Comparison of ENCODE assay signal across 8 cellular contexts in the genomic region with DNA sequence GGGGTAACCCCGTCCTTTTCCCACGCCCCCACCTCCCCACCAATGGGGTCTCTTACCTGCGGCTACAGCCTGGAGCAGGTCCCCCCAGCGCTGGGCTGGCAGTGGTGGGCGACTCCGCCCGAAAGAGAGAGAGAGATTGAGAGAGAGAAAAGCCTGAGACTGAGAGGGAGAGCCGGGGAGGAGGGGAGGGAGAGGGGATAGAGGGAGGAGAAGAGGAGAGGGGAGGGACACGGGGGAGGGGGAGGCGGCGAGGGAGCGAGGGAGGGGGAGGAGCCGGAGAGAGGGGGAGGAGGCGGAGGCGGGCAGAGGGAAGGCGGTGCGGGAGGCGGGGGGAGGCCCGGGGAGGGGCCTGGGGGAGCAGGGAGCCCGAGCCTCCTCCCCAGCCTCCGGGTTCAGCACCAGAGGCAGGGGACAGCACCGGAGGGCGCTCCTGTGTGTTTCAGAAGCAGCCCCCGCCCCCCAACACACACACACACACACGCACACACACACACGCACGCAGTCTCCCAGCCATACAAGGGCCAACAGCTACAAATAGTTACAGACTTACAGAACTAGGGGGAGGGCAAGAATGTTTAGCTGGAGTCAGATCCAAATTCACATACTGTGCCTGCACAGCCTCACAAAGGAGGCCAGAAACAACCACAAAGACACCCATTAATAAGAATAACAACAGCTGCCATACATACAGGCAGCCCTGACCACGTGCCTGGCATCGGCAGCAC. TPM values are rescaled to one million over a fixed set of nuclear protein-coding genes. Genes with fewer than 3 reads are reported as not detected.
DNase-seq lines count a peak whose midpoint lies in the region; ATAC-seq and TF ChIP-seq lines count a peak whose summit lies in the region.

A gene with protein sequence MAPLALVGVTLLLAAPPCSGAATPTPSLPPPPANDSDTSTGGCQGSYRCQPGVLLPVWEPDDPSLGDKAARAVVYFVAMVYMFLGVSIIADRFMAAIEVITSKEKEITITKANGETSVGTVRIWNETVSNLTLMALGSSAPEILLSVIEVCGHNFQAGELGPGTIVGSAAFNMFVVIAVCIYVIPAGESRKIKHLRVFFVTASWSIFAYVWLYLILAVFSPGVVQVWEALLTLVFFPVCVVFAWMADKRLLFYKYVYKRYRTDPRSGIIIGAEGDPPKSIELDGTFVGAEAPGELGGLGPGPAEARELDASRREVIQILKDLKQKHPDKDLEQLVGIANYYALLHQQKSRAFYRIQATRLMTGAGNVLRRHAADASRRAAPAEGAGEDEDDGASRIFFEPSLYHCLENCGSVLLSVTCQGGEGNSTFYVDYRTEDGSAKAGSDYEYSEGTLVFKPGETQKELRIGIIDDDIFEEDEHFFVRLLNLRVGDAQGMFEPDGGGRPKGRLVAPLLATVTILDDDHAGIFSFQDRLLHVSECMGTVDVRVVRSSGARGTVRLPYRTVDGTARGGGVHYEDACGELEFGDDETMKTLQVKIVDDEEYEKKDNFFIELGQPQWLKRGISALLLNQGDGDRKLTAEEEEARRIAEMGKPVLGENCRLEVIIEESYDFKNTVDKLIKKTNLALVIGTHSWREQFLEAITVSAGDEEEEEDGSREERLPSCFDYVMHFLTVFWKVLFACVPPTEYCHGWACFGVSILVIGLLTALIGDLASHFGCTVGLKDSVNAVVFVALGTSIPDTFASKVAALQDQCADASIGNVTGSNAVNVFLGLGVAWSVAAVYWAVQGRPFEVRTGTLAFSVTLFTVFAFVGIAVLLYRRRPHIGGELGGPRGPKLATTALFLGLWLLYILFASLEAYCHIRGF (minus strand): TSS at position 161 of the 725 bp plus-strand sequence. CDS start 5,490 bp downstream, outside the sequence.

- H3K9me3 ChIP-seq in SK-N-SH (no peaks in the 10 kb centered on the region), right cardiac atrium (ENCODE audit: control insufficient read depth, low read length) (no peaks in the 10 kb centered on the region)

- in situ Hi-C loops in KBM-7 (cut with MboI; ENCODE audit: low pct_unique_long_range_greater_than_20kb, low sequenced_read_pairs): no loop called here

- H3K4me2 ChIP-seq in SK-N-SH: peak within 1 kb of the TSS; percentile 68

- CTCF ChIA-PET in SK-N-SH (lab: Yijun Ruan, JAX): interaction anchor here (0.7 to 6.7 kb wide), 8 partner anchors 12 to 392 kb away, joined by 3 to 47 read pairs (median 4); a partner anchor contains a TSS

- H3K9me2 ChIP-seq in SK-N-SH: no peaks in the 10 kb centered on the region

- WGBS in SK-N-SH (ENCODE audit: low lambda C conversion rate): 4% methylated on average over 20 of the region's 29 CpGs
- 4% methylated on average over 29 of the region's 29 CpGs for WGBS in right cardiac atrium

- DNase-seq in COLO668 (lab: John Stamatoyannopoulos, UW; ENCODE audit: unreplicated experiment) (peak; percentile 3), KBM-7 (peak; percentile 83), SK-N-SH (peak; percentile 99), amniotic stem cell (lab: John Stamatoyannopoulos, UW) (peak; percentile 9), right cardiac atrium (peak; percentile 69 to 91 (median 85)), retina (peak; percentile 77)

- POLR2A ChIA-PET in SK-N-SH (lab: Yijun Ruan, JAX): interaction anchor here (0.6 to 1.7 kb wide), 2 partner anchors 12 to 25 kb away, joined by 3 to 8 read pairs; a partner anchor contains a TSS

- peaks cover 3% of the 10 kb centered on the region for H3F3A ChIP-seq in SK-N-SH (replicated peaks; ENCODE audit: insufficient read depth)

- ATAC-seq in right cardiac atrium (peak; percentile 51 to 54), HG02623 (IDR thresholded peaks at IDR 0.05; ENCODE audit: unreplicated experiment) (no peak), HG03442 (IDR thresholded peaks at IDR 0.05; ENCODE audit: unreplicated experiment) (no peak)

- H4K20me1 ChIP-seq in SK-N-SH (ENCODE audit: insufficient read depth): no peaks in the 10 kb centered on the region

- H3K27ac ChIP-seq in SK-N-SH (ENCODE audit: low read depth in 2 of 2, low read length in 1 of 2): peak within 1 kb of the TSS in 1 of 2 experiments; percentile 48; a peak in 1 of 4 replicates
- H3K27ac ChIP-seq in right cardiac atrium (ENCODE audit: low read length): no peak within 1 kb of the TSS

- H3K79me2 ChIP-seq in SK-N-SH (ENCODE audit: insufficient read depth): no peaks in the 10 kb centered on the region

- no peak within 1 kb of the TSS for H2AFZ ChIP-seq in SK-N-SH (ENCODE audit: low read depth)

- H3K36me3 ChIP-seq in SK-N-SH (replicated peaks in 1 of 2; ENCODE audit: control insufficient read depth in 1 of 2, insufficient read depth in 2 of 2, low read length in 1 of 2): no peaks in the 10 kb centered on the region

- H3K27me3 ChIP-seq in SK-N-SH (ENCODE audit: insufficient read depth) (peaks cover 6% of the 10 kb centered on the region; the same call in 1 of the 2 replicates), right cardiac atrium (ENCODE audit: control insufficient read depth, insufficient read depth) (no peaks in the 10 kb centered on the region)

- H3K9ac ChIP-seq in SK-N-SH: no peak within 1 kb of the TSS

- intact Hi-C loops in right cardiac atrium (cut with DNase I): no loop called here

- H3K4me1 ChIP-seq in SK-N-SH (ENCODE audit: control insufficient read depth in 1 of 2, insufficient read depth in 2 of 2, low read depth in 1 of 2, low read length in 1 of 2): peaks cover 0 to 18% of the 10 kb centered on the region in 2 experiments; a peak in 1 of 4 replicates
- H3K4me1 ChIP-seq in right cardiac atrium (ENCODE audit: control insufficient read depth, insufficient read depth, low read length): no peaks in the 10 kb centered on the region

- no peak for TF ChIP-seq EP300 in SK-N-SH (IDR thresholded peaks at IDR 0.05; ENCODE audit: borderline replicate concordance in 1 of 2, low read depth in 1 of 2, low read length in 1 of 2)

- peak within 1 kb of the TSS; percentile 37 to 49; a peak in 3 of 4 replicates for H3K4me3 ChIP-seq in SK-N-SH (ENCODE audit: low read depth in 2 of 2, low read length in 1 of 2)
- no peak within 1 kb of the TSS for H3K4me3 ChIP-seq in right cardiac atrium (ENCODE audit: low read length)

- no peak for TF ChIP-seq CTCF in SK-N-SH (IDR thresholded peaks at IDR 0.05)

- no peak for TF ChIP-seq RAD21 in SK-N-SH (IDR thresholded peaks at IDR 0.05; ENCODE audit: low read length)

TF ChIP-seq in SK-N-SH, 30 proteins besides CTCF, POLR2A, EP300 and RAD21 (continues in another document):
- TF ChIP-seq CHD2 (IDR thresholded peaks at IDR 0.05; ENCODE audit: low read length, partially characterized antibody) (no peak), MXI1 (IDR thresholded peaks at IDR 0.05; ENCODE audit: low read depth, low read length) (peak; percentile 19; the same call in 1 of the 2 replicates), YY1 (IDR thresholded peaks at IDR 0.05; ENCODE audit: low read depth) (no peak), TAF1 (IDR thresholded peaks at IDR 0.05; ENCODE audit: borderline replicate concordance, low read depth, low read length) (no peak), SMC3 (IDR thresholded peaks at IDR 0.05; ENCODE audit: low read depth, low read length) (no peak), NFIC (IDR thresholded peaks at IDR 0.05; ENCODE audit: borderline replicate concordance) (no peak), RCOR1 (IDR thresholded peaks at IDR 0.05; ENCODE audit: low read length) (no peak), ELF1 (IDR thresholded peaks at IDR 0.05) (no peak), RXRA (IDR thresholded peaks at IDR 0.05; ENCODE audit: borderline replicate concordance, low read depth) (no peak), FOXM1 (IDR thresholded peaks at IDR 0.05; ENCODE audit: low read depth) (no peak)
- TF ChIP-seq, protein P1, sequence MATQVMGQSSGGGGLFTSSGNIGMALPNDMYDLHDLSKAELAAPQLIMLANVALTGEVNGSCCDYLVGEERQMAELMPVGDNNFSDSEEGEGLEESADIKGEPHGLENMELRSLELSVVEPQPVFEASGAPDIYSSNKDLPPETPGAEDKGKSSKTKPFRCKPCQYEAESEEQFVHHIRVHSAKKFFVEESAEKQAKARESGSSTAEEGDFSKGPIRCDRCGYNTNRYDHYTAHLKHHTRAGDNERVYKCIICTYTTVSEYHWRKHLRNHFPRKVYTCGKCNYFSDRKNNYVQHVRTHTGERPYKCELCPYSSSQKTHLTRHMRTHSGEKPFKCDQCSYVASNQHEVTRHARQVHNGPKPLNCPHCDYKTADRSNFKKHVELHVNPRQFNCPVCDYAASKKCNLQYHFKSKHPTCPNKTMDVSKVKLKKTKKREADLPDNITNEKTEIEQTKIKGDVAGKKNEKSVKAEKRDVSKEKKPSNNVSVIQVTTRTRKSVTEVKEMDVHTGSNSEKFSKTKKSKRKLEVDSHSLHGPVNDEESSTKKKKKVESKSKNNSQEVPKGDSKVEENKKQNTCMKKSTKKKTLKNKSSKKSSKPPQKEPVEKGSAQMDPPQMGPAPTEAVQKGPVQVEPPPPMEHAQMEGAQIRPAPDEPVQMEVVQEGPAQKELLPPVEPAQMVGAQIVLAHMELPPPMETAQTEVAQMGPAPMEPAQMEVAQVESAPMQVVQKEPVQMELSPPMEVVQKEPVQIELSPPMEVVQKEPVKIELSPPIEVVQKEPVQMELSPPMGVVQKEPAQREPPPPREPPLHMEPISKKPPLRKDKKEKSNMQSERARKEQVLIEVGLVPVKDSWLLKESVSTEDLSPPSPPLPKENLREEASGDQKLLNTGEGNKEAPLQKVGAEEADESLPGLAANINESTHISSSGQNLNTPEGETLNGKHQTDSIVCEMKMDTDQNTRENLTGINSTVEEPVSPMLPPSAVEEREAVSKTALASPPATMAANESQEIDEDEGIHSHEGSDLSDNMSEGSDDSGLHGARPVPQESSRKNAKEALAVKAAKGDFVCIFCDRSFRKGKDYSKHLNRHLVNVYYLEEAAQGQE (IDR thresholded peaks at IDR 0.05; ENCODE audit: low read depth, low read length): peak; percentile 98
- TF ChIP-seq, protein P2, sequence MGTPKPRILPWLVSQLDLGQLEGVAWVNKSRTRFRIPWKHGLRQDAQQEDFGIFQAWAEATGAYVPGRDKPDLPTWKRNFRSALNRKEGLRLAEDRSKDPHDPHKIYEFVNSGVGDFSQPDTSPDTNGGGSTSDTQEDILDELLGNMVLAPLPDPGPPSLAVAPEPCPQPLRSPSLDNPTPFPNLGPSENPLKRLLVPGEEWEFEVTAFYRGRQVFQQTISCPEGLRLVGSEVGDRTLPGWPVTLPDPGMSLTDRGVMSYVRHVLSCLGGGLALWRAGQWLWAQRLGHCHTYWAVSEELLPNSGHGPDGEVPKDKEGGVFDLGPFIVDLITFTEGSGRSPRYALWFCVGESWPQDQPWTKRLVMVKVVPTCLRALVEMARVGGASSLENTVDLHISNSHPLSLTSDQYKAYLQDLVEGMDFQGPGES (IDR thresholded peaks at IDR 0.05; ENCODE audit: low read depth, low read length): no peak

RNA-seq across cellular contexts. Expression of the gene that starts here (rescaled TPM):
- polyA plus RNA-seq in SK-N-SH (2012; rRNA removed): 0.29 and 0.58 TPM in 2 replicates
- 0.26 and 0.45 TPM in 2 replicates for polyA plus RNA-seq in SK-N-SH (2012; cell fraction: cytosol; rRNA removed)
- 0.56 and 0.79 TPM in 2 replicates for polyA plus RNA-seq in SK-N-SH (2012; cell fraction: nucleus; rRNA removed)
- total RNA-seq in right cardiac atrium: under 1 TPM in 2 of 4 donors, not detected in 2; 0.09 to 0.26 TPM
- 0.36 TPM for polyA plus RNA-seq in right cardiac atrium

Comparison
In these comparisons a context has a peak if more than half of its experiments do, and no peak if none do; other contexts are left out.
1. Peak in DNase-seq, H3K4me3 ChIP-seq and H3K4me2 ChIP-seq in SK-N-SH; RNA of the gene not detected or under 1 TPM.
2. Peak in DNase-seq and ATAC-seq in right cardiac atrium; RNA of the gene not detected or under 1 TPM.
3. DNase-seq: peak in every context shown above with its lines; median percentile 99 in SK-N-SH; 85 in right cardiac atrium; 83 in KBM-7; 77 in retina; 9 in amniotic stem cell; 3 in COLO668.